ENCODE assay signal across 7 cellular contexts in the genomic region with DNA sequence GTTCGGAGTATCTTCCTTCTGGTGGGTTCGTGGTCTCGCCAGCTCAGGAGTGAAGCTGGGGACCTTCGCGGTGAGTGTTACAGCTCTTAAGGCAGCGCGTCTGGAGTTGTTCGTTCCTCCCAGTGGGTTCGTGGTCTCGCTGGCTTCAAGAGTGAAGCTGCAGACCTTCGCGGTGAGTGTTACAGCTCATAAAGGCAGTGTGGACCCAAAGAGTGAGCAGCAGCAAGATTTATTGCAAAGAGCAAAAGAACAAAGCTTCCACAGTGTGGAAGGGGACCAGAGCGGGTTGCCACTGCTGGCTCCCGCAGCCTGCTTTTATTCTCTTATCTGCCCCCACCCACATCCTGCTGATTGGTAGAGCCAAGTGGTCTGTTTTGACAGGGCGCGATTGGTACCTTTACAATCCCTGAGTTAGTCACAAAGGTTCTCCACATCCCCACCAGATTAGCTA.
DNase-seq lines count a peak whose midpoint lies in the region; ATAC-seq lines count a peak whose summit lies in the region.
"Not testable (repeated sequence)": the region's sequence is repeated elsewhere in the genome, so short reads cannot be mapped to it uniquely, and the experiment has no call there.

No MANE protein-coding gene starts in this region.

- DNase-seq in T-cell (peak in 30 of 34 experiments; percentile 15 to 65 (median 40)), activated T-cell treated with anti-CD3 and anti-CD28 coated beads for 4 hours (peak; percentile 42)
- DNase-seq in activated CD4-positive, alpha-beta T cell treated with anti-CD3 and anti-CD28 coated beads, Interleukin-2, amount 50 U/mL, for 4 hours, result peak; percentile 31 to 35
- peak; percentile 74 for DNase-seq in activated naive CD4-positive, alpha-beta T cell treated with anti-CD3 and anti-CD28 coated beads for 36 hours
- DNase-seq in central memory CD8-positive, alpha-beta T cell (ENCODE audit: low spot score in 2 of 2), result peak in 1 of 2 donors; percentile 47
- not testable (repeated sequence) for DNase-seq in natural killer cell treated with Interleukin-12 subunit alpha and Interleukin-12 subunit beta and Interleukin-15 and Interleukin-18, amount 100 ng/mL, for 72 hours (ENCODE audit: low spot score)
- DNase-seq in stimulated activated CD8-positive, alpha-beta memory T cell treated with anti-CD3 and anti-CD28 coated beads, Interleukin-4, amount 100 ng/mL, for 24 hours (ENCODE audit: low read depth), result peak; percentile 6

- H3K36me3 Mint-ChIP-seq in T-cell; activated naive CD4-positive, alpha-beta T cell treated with anti-CD3 and anti-CD28 coated beads for 36 hours (ENCODE audit: low read depth); central memory CD8-positive, alpha-beta T cell (ENCODE audit: insufficient read depth); natural killer cell treated with Interleukin-12 subunit alpha and Interleukin-12 subunit beta and Interleukin-15 and Interleukin-18, amount 100 ng/mL, for 72 hours: not testable (repeated sequence)

- CTCF ChIA-PET in T-cell (lab: Charles Lee), result interaction anchor here (0.6 to 1.2 kb wide), 2 partner anchors 83 to 165 kb away, joined by 3 read pairs; no protein-coding TSS in a partner anchor
- CTCF ChIA-PET in activated naive CD4-positive, alpha-beta T cell treated with anti-CD3 and anti-CD28 coated beads for 36 hours (lab: Charles Lee), result interaction anchor here (0.6 to 2.0 kb wide), 4 partner anchors 32 to 1024 kb away, joined by 3 to 5 read pairs (median 4); no protein-coding TSS in a partner anchor

- not testable (repeated sequence) for H3K27me3 Mint-ChIP-seq in T-cell; activated naive CD4-positive, alpha-beta T cell treated with anti-CD3 and anti-CD28 coated beads for 36 hours (ENCODE audit: low read depth); central memory CD8-positive, alpha-beta T cell; natural killer cell treated with Interleukin-12 subunit alpha and Interleukin-12 subunit beta and Interleukin-15 and Interleukin-18, amount 100 ng/mL, for 72 hours

- peak overlapping the region; percentile 84 to 87 (median 85) for H3K4me3 Mint-ChIP-seq in T-cell
- H3K4me3 Mint-ChIP-seq in activated naive CD4-positive, alpha-beta T cell treated with anti-CD3 and anti-CD28 coated beads for 36 hours, result peak overlapping the region; percentile 88
- H3K4me3 Mint-ChIP-seq in central memory CD8-positive, alpha-beta T cell, result peak overlapping the region; percentile 77
- peak overlapping the region; percentile 91 for H3K4me3 Mint-ChIP-seq in natural killer cell treated with Interleukin-12 subunit alpha and Interleukin-12 subunit beta and Interleukin-15 and Interleukin-18, amount 100 ng/mL, for 72 hours

- POLR2A ChIA-PET in T-cell (lab: Charles Lee), result interaction anchor here (0.6 to 5.5 kb wide), 3 partner anchors 42 to 260 kb away, joined by 3 to 66 read pairs (median 4); a partner anchor contains a TSS

- intact Hi-C loops in activated naive CD4-positive, alpha-beta T cell treated with anti-CD3 and anti-CD28 coated beads for 36 hours (cut with micrococcal nuclease), result loop anchor here (2.0 to 10.0 kb wide), 2 partner anchors 197 to 631 kb away; no protein-coding TSS in a partner anchor

- peaks cover 0 to 12% (median 3%) of the 10 kb centered on the region in 3 donors for H3K9me3 Mint-ChIP-seq in T-cell
- H3K9me3 Mint-ChIP-seq in activated naive CD4-positive, alpha-beta T cell treated with anti-CD3 and anti-CD28 coated beads for 36 hours; central memory CD8-positive, alpha-beta T cell; natural killer cell treated with Interleukin-12 subunit alpha and Interleukin-12 subunit beta and Interleukin-15 and Interleukin-18, amount 100 ng/mL, for 72 hours: not testable (repeated sequence)

- ATAC-seq in T-cell (replicated peaks in 1 of 4); central memory CD8-positive, alpha-beta T cell (replicated peaks; ENCODE audit: extremely low read depth, poor library complexity, severe bottlenecking); natural killer cell treated with Interleukin-12 subunit alpha and Interleukin-12 subunit beta and Interleukin-15 and Interleukin-18, amount 100 ng/mL, for 72 hours: not testable (repeated sequence)

- H3K27ac Mint-ChIP-seq in T-cell, result peak overlapping the region; percentile 95 to 96
- H3K27ac Mint-ChIP-seq in activated naive CD4-positive, alpha-beta T cell treated with anti-CD3 and anti-CD28 coated beads for 36 hours, result peak overlapping the region; percentile 99
- peak overlapping the region; percentile 92 for H3K27ac Mint-ChIP-seq in central memory CD8-positive, alpha-beta T cell (ENCODE audit: low read depth)
- H3K27ac Mint-ChIP-seq in natural killer cell treated with Interleukin-12 subunit alpha and Interleukin-12 subunit beta and Interleukin-15 and Interleukin-18, amount 100 ng/mL, for 72 hours, result peak overlapping the region; percentile 84 to 97

- H3K4me1 Mint-ChIP-seq in T-cell, result peaks cover 83 to 85% (median 84%) of the 10 kb centered on the region in 3 donors
- H3K4me1 Mint-ChIP-seq in activated naive CD4-positive, alpha-beta T cell treated with anti-CD3 and anti-CD28 coated beads for 36 hours (ENCODE audit: low read depth), result peaks cover 83% of the 10 kb centered on the region
- H3K4me1 Mint-ChIP-seq in central memory CD8-positive, alpha-beta T cell, result peaks cover 57% of the 10 kb centered on the region
- H3K4me1 Mint-ChIP-seq in natural killer cell treated with Interleukin-12 subunit alpha and Interleukin-12 subunit beta and Interleukin-15 and Interleukin-18, amount 100 ng/mL, for 72 hours (ENCODE audit: low read depth in 2 of 2), result peaks cover 64 to 65% of the 10 kb centered on the region in 2 donors
